1 cellular context compared by ENCODE assay signal in genomic region chr11:130061017-130061416, GRCh38.
A peak's percentile ranks its signal among the peaks of the same experiment; 100 is the strongest.
TF ChIP-seq lines count a peak whose summit lies in the region.

No MANE protein-coding gene starts in this region.

TF ChIP-seq in K562, 482 proteins besides CTCF, POLR2A, EP300 and RAD21 (continued from another document):
- TF ChIP-seq ZNF512 (tag; IDR thresholded peaks at IDR 0.05) (peak; percentile 71), MLLT1 (IDR thresholded peaks at IDR 0.05) (0 out of 4 replicates have a peak, but pooled peaks of 1 of the 2 experiments have one; percentile 23), HNRNPK (IDR thresholded peaks at IDR 0.05; ENCODE audit: low read depth, low read length, poor library complexity, severe bottlenecking) (peak; percentile 52), POLR3A (IDR thresholded peaks at IDR 0.05; ENCODE audit: borderline replicate concordance, extremely low read depth, insufficient read depth, insufficient read length) (no peak)
TF ChIP-seq in K562: peak in this region for 4.
